Comparison of ENCODE assay signal across 8 cellular contexts in the genomic region with DNA sequence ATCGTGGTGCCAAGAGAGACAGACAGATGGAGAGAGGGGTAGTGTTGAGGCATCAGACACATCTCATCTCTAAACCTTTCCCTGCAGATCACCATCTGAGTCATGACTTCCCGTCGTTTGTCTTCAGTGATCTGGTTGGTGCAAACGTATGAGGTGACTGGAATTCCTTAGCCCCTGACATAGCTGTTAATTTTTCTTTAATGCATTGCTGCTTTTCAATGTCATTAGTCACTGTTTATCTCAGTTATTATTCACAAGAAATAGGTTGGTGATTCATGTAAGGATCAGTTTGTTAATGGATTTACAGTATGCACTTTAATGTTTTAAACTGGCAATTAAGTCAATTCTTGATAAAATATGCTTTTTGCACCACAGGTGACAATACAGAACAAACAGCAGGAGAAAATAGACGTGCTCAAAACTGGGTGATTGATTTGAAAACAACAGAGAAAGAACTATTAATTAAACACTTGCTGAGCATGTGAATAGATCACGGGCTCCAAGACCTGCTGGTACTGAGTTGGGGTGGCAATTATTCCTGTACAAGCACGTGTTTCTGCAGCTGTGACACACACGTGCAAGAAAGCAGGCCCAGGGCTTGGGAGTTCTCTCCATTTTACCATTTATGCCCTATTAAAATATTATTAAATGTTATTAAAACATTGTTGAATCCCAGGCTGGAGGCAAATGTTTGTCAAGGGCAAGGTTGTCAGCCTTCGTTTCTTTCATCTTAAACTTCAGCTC. TPM values are rescaled to one million over a fixed set of nuclear protein-coding genes. Genes with fewer than 3 reads are reported as not detected.
A peak's percentile ranks its signal among the peaks of the same experiment; 100 is the strongest.
DNase-seq lines count a peak whose midpoint lies in the region; ATAC-seq and TF ChIP-seq lines count a peak whose summit lies in the region.

No MANE protein-coding gene starts in this region.

- no peak for TF ChIP-seq CTCF in OCI-LY3 (IDR thresholded peaks at IDR 0.05; ENCODE audit: low read depth, low read length)

- H2AFZ ChIP-seq in OCI-LY3 (ENCODE audit: low read depth, low read length) = no peak overlapping the region

- H3K9ac ChIP-seq in OCI-LY3 (ENCODE audit: low read length) = no peak overlapping the region

- ATAC-seq in GM21576 (IDR thresholded peaks at IDR 0.05; ENCODE audit: unreplicated experiment) (peak; percentile 24), GM18870 (IDR thresholded peaks at IDR 0.05; ENCODE audit: unreplicated experiment) (no peak), GM19035 (IDR thresholded peaks at IDR 0.05; ENCODE audit: unreplicated experiment) (no peak)

- 0 out of 2 replicates have a peak, but pooled peaks cover 4% of the 10 kb centered on the region for H4K20me1 ChIP-seq in OCI-LY3 (ENCODE audit: insufficient read depth, low read length)

- H3K4me1 ChIP-seq in OCI-LY3 (ENCODE audit: low read length) (peaks cover 73% of the 10 kb centered on the region), esophagus (ENCODE audit: control insufficient read depth in 2 of 2, insufficient read depth in 2 of 2, low read length in 1 of 2) (peaks cover 2 to 7% of the 10 kb centered on the region in 2 donors)

- H3K27me3 ChIP-seq in OCI-LY3 (ENCODE audit: low read depth, low read length) = peaks cover 45% of the 10 kb centered on the region
- no peaks in the 10 kb centered on the region for H3K27me3 ChIP-seq in esophagus (ENCODE audit: control insufficient read depth in 1 of 2, insufficient read depth in 2 of 2, low read length in 2 of 2)

- in situ Hi-C loops in ACHN (cut with HindIII; ENCODE audit: low pct_ligation_motif_present, low pct_unique_long_range_greater_than_20kb, low sequenced_read_pairs) = no loop called here

- H3K4me3 ChIP-seq in OCI-LY3 (ENCODE audit: low read length) (no peak overlapping the region; the same call in 1 of the 2 replicates), esophagus (ENCODE audit: low read depth in 1 of 2, low read length in 2 of 2) (no peak overlapping the region)

- H3K27ac ChIP-seq in OCI-LY3 (ENCODE audit: low read length) (no peak overlapping the region), esophagus (ENCODE audit: low read depth in 2 of 2, low read length in 1 of 2) (peak overlapping the region; percentile 88 to 99)

- H3K9me3 ChIP-seq in OCI-LY3 (ENCODE audit: insufficient read depth, low read length) (no peaks in the 10 kb centered on the region), esophagus (ENCODE audit: control insufficient read depth in 2 of 2, insufficient read depth in 1 of 2, low read depth in 1 of 2, low read length in 1 of 2) (no peaks in the 10 kb centered on the region)

- peak overlapping the region; percentile 85 for H3K4me2 ChIP-seq in OCI-LY3 (ENCODE audit: low read length)

- H3K79me2 ChIP-seq in OCI-LY3 (ENCODE audit: low read length) = no peaks in the 10 kb centered on the region

- 47 to 62% methylated on average over 9 of the region's 9 CpGs for WGBS in esophagus, 2 donors

- H3K36me3 ChIP-seq in OCI-LY3 (replicated peaks; ENCODE audit: low read depth, low read length) (no peaks in the 10 kb centered on the region), esophagus (ENCODE audit: control insufficient read depth in 2 of 2, insufficient read depth in 2 of 2, low read length in 1 of 2) (peaks cover 0 to 2% of the 10 kb centered on the region in 2 donors)

- DNase-seq in ACHN (peak; percentile 86), C1 segment of cervical spinal cord (lab: John Stamatoyannopoulos, UW) (no peak)
- DNase-seq in stimulated activated CD4-positive, alpha-beta T cell treated with anti-CD3 and anti-CD28 coated beads, Interleukin-4, amount 100 ng/mL, for 4 hours = no peak

RNA-seq across cellular contexts. Expression of a gene that starts 1.4 kb away (rescaled TPM):
- 10 to 100 TPM; 17.7 to 24.2 TPM for polyA plus RNA-seq in esophagus
